In the genomic region with DNA sequence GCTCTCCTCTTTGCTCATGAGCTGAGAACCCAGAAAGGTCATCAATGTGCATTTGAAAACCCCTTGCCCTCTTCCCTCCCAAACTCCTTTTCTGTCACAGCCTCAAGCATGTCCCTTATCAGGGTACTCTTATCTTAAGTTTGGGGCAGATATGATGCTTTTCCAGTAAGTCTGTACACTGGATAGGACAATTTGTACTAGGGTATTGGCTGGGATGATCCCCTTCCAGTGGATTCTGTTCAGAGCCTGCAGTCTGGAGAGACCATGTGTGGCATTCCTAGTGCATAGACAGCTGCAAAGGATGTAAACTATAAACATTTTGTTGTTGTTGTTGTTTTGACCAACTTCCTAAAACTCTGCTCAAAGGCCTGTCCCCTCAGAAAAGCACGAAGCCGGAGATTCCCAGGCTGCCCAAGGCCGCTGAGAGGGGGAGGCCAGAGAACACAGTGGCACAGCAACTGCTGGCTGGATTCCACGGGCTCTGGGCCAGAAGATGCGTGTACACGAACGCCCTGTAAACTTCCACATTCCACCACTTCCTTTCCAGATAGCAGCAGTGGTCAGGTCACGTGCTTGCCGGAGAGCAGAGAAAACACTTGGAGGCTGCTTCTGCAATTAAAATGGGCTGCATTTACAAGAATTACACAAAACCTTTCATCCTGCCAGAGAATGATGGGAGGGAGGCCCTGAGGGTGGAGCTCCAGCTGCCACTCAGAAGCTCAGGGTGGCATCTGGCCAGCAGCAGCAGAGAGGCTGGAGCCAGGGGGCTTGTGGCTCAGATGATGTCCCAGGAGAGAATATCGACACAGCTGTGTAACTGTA, we compare ENCODE assay signal across 8 cellular contexts. TPM values are rescaled to one million over a fixed set of nuclear protein-coding genes. Genes with fewer than 3 reads are reported as not detected.
DNase-seq lines count a peak whose midpoint lies in the region; ATAC-seq, FAIRE-seq and TF ChIP-seq lines count a peak whose summit lies in the region.

No MANE protein-coding gene starts in this region.

- no peaks in the 10 kb centered on the region for H3K27me3 ChIP-seq in BLaER1
- H3K27me3 ChIP-seq in astrocyte (ENCODE audit: insufficient read depth, low read length), result no peaks in the 10 kb centered on the region
- no peaks in the 10 kb centered on the region for H3K27me3 ChIP-seq in right atrium auricular region

- H3K9me3 Mint-ChIP-seq in astrocyte (ENCODE audit: unreplicated experiment), result no peaks in the 10 kb centered on the region

- peak overlapping the region; percentile 41 for H3K27ac Mint-ChIP-seq in astrocyte (ENCODE audit: unreplicated experiment)

- H3K27ac ChIP-seq in BLaER1 (peak overlapping the region; percentile 89), astrocyte (ENCODE audit: low read depth, low read length) (no peak overlapping the region), right atrium auricular region (peak overlapping the region; percentile 61 to 84)

- FAIRE-seq in astrocyte (lab: Jason Lieb, UNC), result peak; percentile 70

- H3K79me2 ChIP-seq in astrocyte (ENCODE audit: insufficient read depth, low read length), result no peaks in the 10 kb centered on the region

- H3K9ac ChIP-seq in BLaER1, result peak overlapping the region; percentile 74
- peak overlapping the region; percentile 14 for H3K9ac ChIP-seq in astrocyte (ENCODE audit: low read length)

- H4K20me1 ChIP-seq in BLaER1 (no peaks in the 10 kb centered on the region), astrocyte (ENCODE audit: insufficient read depth, low read length) (no peaks in the 10 kb centered on the region)

- no peaks in the 10 kb centered on the region for H3K36me3 Mint-ChIP-seq in astrocyte (ENCODE audit: low read depth, unreplicated experiment)

- H3K9me3 ChIP-seq in BLaER1 (no peaks in the 10 kb centered on the region), astrocyte (ENCODE audit: insufficient read depth, low read depth, low read length) (no peaks in the 10 kb centered on the region), right atrium auricular region (no peaks in the 10 kb centered on the region)

- peaks cover 79% of the 10 kb centered on the region for H3K4me1 ChIP-seq in BLaER1
- peaks cover 32% of the 10 kb centered on the region for H3K4me1 ChIP-seq in astrocyte (ENCODE audit: insufficient read depth, low read length)
- H3K4me1 ChIP-seq in right atrium auricular region, result peaks cover 0 to 58% of the 10 kb centered on the region in 2 donors

- TF ChIP-seq CTCF in astrocyte (IDR thresholded peaks at IDR 0.05; ENCODE audit: insufficient read depth, low read depth, low read length), result no peak
- TF ChIP-seq CTCF in right atrium auricular region (IDR thresholded peaks at IDR 0.05), result no peak
- no peak for TF ChIP-seq CTCF in retinal pigment epithelial cell (conservative IDR thresholded peaks at IDR 0.05; ENCODE audit: low read depth, low read length)

- H3K4me3 ChIP-seq in BLaER1 (peak overlapping the region; percentile 36), astrocyte (ENCODE audit: insufficient read depth, low read depth, low read length) (peak overlapping the region; percentile 4), right atrium auricular region (no peak overlapping the region), retinal pigment epithelial cell (ENCODE audit: low read length) (peak overlapping the region; percentile 24)

- DNase-seq in Kasumi-1 (lab: John Stamatoyannopoulos, UW) (peak; percentile 98 to 99), T-helper 1 cell (peak; percentile 34 to 88 (median 61)), astrocyte (ENCODE audit: low read depth) (peak; percentile 92), right atrium auricular region (ENCODE audit: low spot score) (peak; percentile 97), retinal pigment epithelial cell (ENCODE audit: low read depth) (peak; percentile 87)

- H3K36me3 ChIP-seq in BLaER1 (peaks cover 31% of the 10 kb centered on the region), astrocyte (ENCODE audit: insufficient read depth, low read length) (no peaks in the 10 kb centered on the region), right atrium auricular region (no peaks in the 10 kb centered on the region)

- H3K4me2 ChIP-seq in BLaER1 (peak overlapping the region; percentile 83), astrocyte (ENCODE audit: low read length) (peak overlapping the region; percentile 74)

- H3K4me3 Mint-ChIP-seq in astrocyte (ENCODE audit: unreplicated experiment), result peak overlapping the region; percentile 76

- H3K4me1 Mint-ChIP-seq in astrocyte (ENCODE audit: low read depth, unreplicated experiment), result peaks cover 28% of the 10 kb centered on the region

- H2AFZ ChIP-seq in astrocyte (ENCODE audit: low read depth, low read length), result no peak overlapping the region

- H3K27me3 Mint-ChIP-seq in astrocyte (ENCODE audit: low read depth, unreplicated experiment), result peaks cover 7% of the 10 kb centered on the region

- ATAC-seq in GM18870 (IDR thresholded peaks at IDR 0.05; ENCODE audit: unreplicated experiment) (no peak), GM21390 (IDR thresholded peaks at IDR 0.05; ENCODE audit: unreplicated experiment) (no peak)

RNA-seq across cellular contexts. Expression of a gene that starts 42.1 kb away (rescaled TPM):
- not detected in 2 replicates for total RNA-seq in astrocyte
- total RNA-seq in right atrium auricular region, result 1,000 to 10,000 TPM in 1 of 2 donors, 1 to 10 TPM in 1; 1.9 to 5,642 TPM

Comparison
In these comparisons a context has a peak if more than half of its experiments do, and no peak if none do; other contexts are left out.
1. H3K4me3 ChIP-seq: peak in BLaER1 (single experiment), astrocyte (single experiment) and retinal pigment epithelial cell (single experiment); none in right atrium auricular region (0 of 2).
2. Peak in every context shown above with its lines, with median percentiles within 50 percentile points of each other: DNase-seq.